In the genomic region with DNA sequence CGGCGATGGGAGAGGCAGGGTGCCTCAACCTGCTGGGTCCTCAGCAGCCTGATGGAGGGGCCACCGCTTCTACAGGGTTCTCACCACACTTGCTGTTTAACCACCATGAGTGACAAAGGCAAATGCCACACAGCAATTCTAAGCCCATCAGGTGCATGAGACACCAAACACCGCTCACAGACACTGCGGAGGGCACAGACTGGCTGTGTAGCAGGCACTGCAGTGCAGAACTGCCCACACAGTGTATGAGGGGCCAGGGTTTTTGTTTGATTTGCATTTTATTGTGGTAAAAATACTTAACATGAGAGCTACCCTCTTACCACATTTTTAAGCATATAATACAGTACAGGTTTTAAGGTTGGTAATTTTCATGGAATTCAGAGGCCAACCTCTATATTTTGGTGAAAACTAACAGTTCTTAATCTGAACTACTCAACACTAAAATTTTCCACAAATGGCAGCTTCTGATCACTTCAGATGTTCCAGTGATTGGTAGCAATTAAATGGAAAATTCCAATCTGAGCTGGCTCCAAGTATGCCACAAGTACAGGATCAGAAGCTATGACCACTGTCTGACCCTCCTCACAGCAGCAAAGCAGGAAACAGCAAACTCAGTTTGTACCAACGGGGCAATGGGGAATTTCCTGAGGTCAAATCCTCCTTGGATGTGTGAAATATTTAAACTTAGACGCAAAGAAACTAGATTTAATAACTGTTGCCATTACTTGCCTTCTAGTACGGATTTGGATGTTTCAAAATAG, we compare ENCODE assay signal across 16 cellular contexts.
A peak's percentile ranks its signal among the peaks of the same experiment; 100 is the strongest.
DNase-seq lines count a peak whose midpoint lies in the region; ATAC-seq, FAIRE-seq and TF ChIP-seq lines count a peak whose summit lies in the region.
"Had no signal": no experiment of that assay in that cellular context is flagged by ENCODE, and none has a peak within 500 bp of the region (broad histone marks: within the 10 kb centered on the region; RNA-seq: fewer than 3 reads in every experiment).

No MANE protein-coding gene starts in this region.

- H3K36me3 Mint-ChIP-seq in activated T-cell treated with anti-CD3 and anti-CD28 coated beads, Interleukin-2, amount 50 U/mL, for 24 hours (ENCODE audit: low read depth), result peaks cover 22% of the 10 kb centered on the region
- H3K36me3 Mint-ChIP-seq in activated T-cell treated with anti-CD3 and anti-CD28 coated beads, Interleukin-2, amount 50 U/mL, for 4 hours (ENCODE audit: insufficient read depth), result no peaks in the 10 kb centered on the region
- H3K36me3 Mint-ChIP-seq in astrocyte (ENCODE audit: low read depth, unreplicated experiment), result peaks cover 2% of the 10 kb centered on the region

- H3K27ac ChIP-seq in astrocyte (ENCODE audit: low read depth, low read length), result no peak overlapping the region
- no peak overlapping the region for H3K27ac ChIP-seq in HepG2 (ENCODE audit: extremely low read length, insufficient read depth, low read length)
- no peak overlapping the region for H3K27ac ChIP-seq in PC-3 (ENCODE audit: low read length)
- no peak overlapping the region for H3K27ac ChIP-seq in aorta (ENCODE audit: low read depth in 1 of 2, low read length in 2 of 2)
- no peak overlapping the region for H3K27ac ChIP-seq in kidney (ENCODE audit: low read depth in 2 of 2, low read length in 2 of 2)

- H3K4me2 ChIP-seq in astrocyte (ENCODE audit: low read length) (no peak overlapping the region), HepG2 (ENCODE audit: low read depth, low read length) (no peak overlapping the region), PC-3 (ENCODE audit: low read length) (no peak overlapping the region)

- intact Hi-C loops in HepG2 (cut with micrococcal nuclease; ENCODE audit: unreplicated experiment) (no loop called here), PC-3 (cut with micrococcal nuclease) (no loop called here), aorta (cut with DNase I) (no loop called here), kidney (cut with DNase I) (no loop called here)

- no peaks in the 10 kb centered on the region for H3K9me2 ChIP-seq in PC-3 (replicated peaks; ENCODE audit: low read length)

- H3K36me3 ChIP-seq in astrocyte (ENCODE audit: insufficient read depth, low read length) (no peaks in the 10 kb centered on the region), HepG2 (replicated peaks in 1 of 2; ENCODE audit: control insufficient read depth in 1 of 2, insufficient read depth in 2 of 2, low read length in 2 of 2) (no peaks in the 10 kb centered on the region), PC-3 (ENCODE audit: low read depth, low read length) (peaks cover 8% of the 10 kb centered on the region; the same call in 1 of the 2 replicates), aorta (ENCODE audit: control insufficient read depth in 1 of 2, insufficient read depth in 2 of 2, low read length in 1 of 2) (no peaks in the 10 kb centered on the region), kidney (ENCODE audit: control insufficient read depth in 1 of 2, insufficient read depth in 2 of 2, low read length in 2 of 2) (no peaks in the 10 kb centered on the region)

- no peak for ATAC-seq in activated T-cell treated with anti-CD3 and anti-CD28 coated beads, Interleukin-2, amount 50 U/mL, for 4 hours
- ATAC-seq in HepG2, result peak; percentile 45
- peak; percentile 45 for ATAC-seq in stimulated activated naive CD8-positive, alpha-beta T cell treated with anti-CD3 and anti-CD28 coated beads, Interleukin-15, amount 100 ng/mL, for 72 hours
- no peak for ATAC-seq in PC-3
- ATAC-seq in aorta (ENCODE audit: low FRiP score), result no peak

- H3F3A ChIP-seq in PC-3 (ENCODE audit: low read length, unreplicated experiment), result no peaks in the 10 kb centered on the region

- FAIRE-seq in astrocyte (lab: Jason Lieb, UNC) (no peak), HepG2 (lab: Jason Lieb, UNC) (no peak), kidney (lab: Jason Lieb, UNC) (no peak)

- no peaks in the 10 kb centered on the region for H3K4me1 ChIP-seq in astrocyte (ENCODE audit: insufficient read depth, low read length)
- H3K4me1 ChIP-seq in HepG2 (ENCODE audit: insufficient read depth, low read length), result no peaks in the 10 kb centered on the region
- H3K4me1 ChIP-seq in PC-3 (ENCODE audit: insufficient read depth, low read length), result no peaks in the 10 kb centered on the region
- peaks cover 0 to 5% of the 10 kb centered on the region in 2 donors for H3K4me1 ChIP-seq in aorta (ENCODE audit: control insufficient read depth in 1 of 2, insufficient read depth in 2 of 2, low read length in 2 of 2)
- H3K4me1 ChIP-seq in kidney (ENCODE audit: control insufficient read depth in 1 of 2, insufficient read depth in 1 of 2, low read depth in 1 of 2, low read length in 2 of 2), result peaks cover 0 to 5% of the 10 kb centered on the region in 2 donors

- H3K9me3 ChIP-seq in astrocyte (ENCODE audit: insufficient read depth, low read depth, low read length), result no peaks in the 10 kb centered on the region
- no peaks in the 10 kb centered on the region for H3K9me3 ChIP-seq in HepG2 (ENCODE audit: low read length)
- no peaks in the 10 kb centered on the region for H3K9me3 ChIP-seq in PC-3 (ENCODE audit: low read length)
- H3K9me3 ChIP-seq in aorta (ENCODE audit: control insufficient read depth, low read length), result no peaks in the 10 kb centered on the region
- H3K9me3 ChIP-seq in kidney (ENCODE audit: control insufficient read depth in 1 of 2, low read length in 2 of 2), result no peaks in the 10 kb centered on the region

- POLR2A ChIA-PET in HepG2 (lab: Yijun Ruan, JAX), result no interaction called here
- POLR2A ChIA-PET in PC-3 (lab: Charles Lee; ENCODE audit: unreplicated experiment), result no interaction called here

- no peaks in the 10 kb centered on the region for H3K27me3 Mint-ChIP-seq in activated T-cell treated with anti-CD3 and anti-CD28 coated beads, Interleukin-2, amount 50 U/mL, for 24 hours
- no peaks in the 10 kb centered on the region for H3K27me3 Mint-ChIP-seq in activated T-cell treated with anti-CD3 and anti-CD28 coated beads, Interleukin-2, amount 50 U/mL, for 4 hours (ENCODE audit: low read depth)
- no peaks in the 10 kb centered on the region for H3K27me3 Mint-ChIP-seq in astrocyte (ENCODE audit: low read depth, unreplicated experiment)
- H3K27me3 Mint-ChIP-seq in stimulated activated naive CD8-positive, alpha-beta T cell treated with anti-CD3 and anti-CD28 coated beads, Interleukin-15, amount 100 ng/mL, for 72 hours, result no peaks in the 10 kb centered on the region

- H3K27me3 ChIP-seq in astrocyte (ENCODE audit: insufficient read depth, low read length) (no peaks in the 10 kb centered on the region), HepG2 (ENCODE audit: control insufficient read depth in 1 of 2, insufficient read depth in 2 of 2, low read length in 2 of 2) (no peaks in the 10 kb centered on the region), PC-3 (ENCODE audit: low read length) (no peaks in the 10 kb centered on the region), aorta (ENCODE audit: control insufficient read depth in 1 of 2, insufficient read depth in 2 of 2, low read length in 1 of 2) (no peaks in the 10 kb centered on the region)

- WGBS in HepG2 (ENCODE audit: low lambda C conversion rate), result 88% methylated on average over 8 of the region's 8 CpGs
- 82% methylated on average over 8 of the region's 8 CpGs for WGBS in aorta, 2 donors

- peaks cover 13% of the 10 kb centered on the region for H3K4me1 Mint-ChIP-seq in activated T-cell treated with anti-CD3 and anti-CD28 coated beads, Interleukin-2, amount 50 U/mL, for 24 hours (ENCODE audit: low read depth)
- no peaks in the 10 kb centered on the region for H3K4me1 Mint-ChIP-seq in activated T-cell treated with anti-CD3 and anti-CD28 coated beads, Interleukin-2, amount 50 U/mL, for 4 hours (ENCODE audit: low read depth)
- peaks cover 9% of the 10 kb centered on the region for H3K4me1 Mint-ChIP-seq in astrocyte (ENCODE audit: low read depth, unreplicated experiment)
- H3K4me1 Mint-ChIP-seq in stimulated activated naive CD8-positive, alpha-beta T cell treated with anti-CD3 and anti-CD28 coated beads, Interleukin-15, amount 100 ng/mL, for 72 hours, result peaks cover 13% of the 10 kb centered on the region
- H3K4me1 Mint-ChIP-seq: IgD-negative memory B cell had no signal

- H3K4me3 Mint-ChIP-seq in activated T-cell treated with anti-CD3 and anti-CD28 coated beads, Interleukin-2, amount 50 U/mL, for 24 hours, result no peak overlapping the region
- H3K4me3 Mint-ChIP-seq in activated T-cell treated with anti-CD3 and anti-CD28 coated beads, Interleukin-2, amount 50 U/mL, for 4 hours, result no peak overlapping the region
- H3K4me3 Mint-ChIP-seq in astrocyte (ENCODE audit: unreplicated experiment), result peak overlapping the region; percentile 65
- H3K4me3 Mint-ChIP-seq in stimulated activated naive CD8-positive, alpha-beta T cell treated with anti-CD3 and anti-CD28 coated beads, Interleukin-15, amount 100 ng/mL, for 72 hours, result no peak overlapping the region
- H3K4me3 Mint-ChIP-seq: IgD-negative memory B cell had no signal

- TF ChIP-seq EP300 in HepG2 (IDR thresholded peaks at IDR 0.05; ENCODE audit: low read depth in 2 of 2, low read length in 2 of 2) (no peak), HepG2 (CRISPR knock-in tag; IDR thresholded peaks at IDR 0.05; ENCODE audit: borderline replicate concordance) (no peak)

- DNase-seq in activated T-cell treated with anti-CD3 and anti-CD28 coated beads, Interleukin-2, amount 50 U/mL, for 24 hours, result no peak
- no peak for DNase-seq in activated T-cell treated with anti-CD3 and anti-CD28 coated beads, Interleukin-2, amount 50 U/mL, for 4 hours
- DNase-seq in astrocyte (ENCODE audit: low read depth), result no peak
- no peak for DNase-seq in HepG2 (ENCODE audit: low spot score)
- DNase-seq in stimulated activated naive CD8-positive, alpha-beta T cell treated with anti-CD3 and anti-CD28 coated beads, Interleukin-15, amount 100 ng/mL, for 72 hours, result no peak
- no peak for DNase-seq in PC-3
- no peak for DNase-seq in aorta
- DNase-seq in kidney, result no peak
- DNase-seq: C1 segment of cervical spinal cord, EL, H7, NCI-H146, NCI-H2081 treated with DMSO at 0.1 percent for 48 hours, NCI-H526, OCI-M1 had no signal

- H3K79me2 ChIP-seq in astrocyte (ENCODE audit: insufficient read depth, low read length), result no peaks in the 10 kb centered on the region
- H3K79me2 ChIP-seq in HepG2 (ENCODE audit: insufficient read depth, low read length), result no peaks in the 10 kb centered on the region
- no peaks in the 10 kb centered on the region for H3K79me2 ChIP-seq in PC-3 (ENCODE audit: low read length)

- in situ Hi-C loops in HepG2 (cut with HindIII; ENCODE audit: extremely low pct_ligation_motif_present, low pct_unique_long_range_greater_than_20kb), result loop anchor here (25.0 kb wide), 1 partner anchor 104 kb away; no protein-coding TSS in a partner anchor

- H4K20me1 ChIP-seq in astrocyte (ENCODE audit: insufficient read depth, low read length) (no peaks in the 10 kb centered on the region), HepG2 (ENCODE audit: insufficient read depth, low read length) (no peaks in the 10 kb centered on the region), PC-3 (ENCODE audit: low read length) (no peaks in the 10 kb centered on the region)

- peak overlapping the region; percentile 0 for H3K27ac Mint-ChIP-seq in activated T-cell treated with anti-CD3 and anti-CD28 coated beads, Interleukin-2, amount 50 U/mL, for 24 hours
- no peak overlapping the region for H3K27ac Mint-ChIP-seq in astrocyte (ENCODE audit: unreplicated experiment)
- H3K27ac Mint-ChIP-seq in stimulated activated naive CD8-positive, alpha-beta T cell treated with anti-CD3 and anti-CD28 coated beads, Interleukin-15, amount 100 ng/mL, for 72 hours, result peak overlapping the region in 1 of 2 donors; percentile 34

- no peak for TF ChIP-seq POLR2A in HepG2 (IDR thresholded peaks at IDR 0.05; ENCODE audit: insufficient read depth in 1 of 2, low read depth in 2 of 2, low read length in 2 of 2)

- H3K4me3 ChIP-seq in astrocyte (ENCODE audit: insufficient read depth, low read depth, low read length), result no peak overlapping the region
- no peak overlapping the region for H3K4me3 ChIP-seq in HepG2 (replicated peaks in 1 of 3; ENCODE audit: insufficient read depth in 1 of 3, low read depth in 2 of 3, low read length in 3 of 3)
- no peak overlapping the region for H3K4me3 ChIP-seq in PC-3 (ENCODE audit: low read length)
- H3K4me3 ChIP-seq in aorta (ENCODE audit: low read length in 2 of 2), result no peak overlapping the region
- no peak overlapping the region for H3K4me3 ChIP-seq in kidney (ENCODE audit: low read length in 2 of 2)

- no peak for TF ChIP-seq RAD21 in HepG2 (CRISPR knock-in tag; IDR thresholded peaks at IDR 0.05)

- no TSS peak for BruUV-seq in HepG2 (replicated peaks; lab: Mats Ljungman, UMichigan)
- BruUV-seq in PC-3 (replicated peaks; lab: Mats Ljungman, UMichigan), result no TSS peak

- no peak for TF ChIP-seq CTCF in astrocyte (IDR thresholded peaks at IDR 0.05; ENCODE audit: insufficient read depth, low read depth, low read length)
- TF ChIP-seq CTCF in HepG2 (CRISPR knock-in tag; IDR thresholded peaks at IDR 0.05), result no peak
- no peak for TF ChIP-seq CTCF in PC-3 (conservative IDR thresholded peaks at IDR 0.05; ENCODE audit: low read depth, low read length)
- TF ChIP-seq CTCF in kidney (IDR thresholded peaks at IDR 0.05; ENCODE audit: borderline replicate concordance, extremely low read depth, insufficient read depth), result no peak

- H2AFZ ChIP-seq in astrocyte (ENCODE audit: low read depth, low read length), result no peak overlapping the region
- H2AFZ ChIP-seq in HepG2 (ENCODE audit: low read length), result no peak overlapping the region
- H2AFZ ChIP-seq in PC-3 (ENCODE audit: low read length), result no peak overlapping the region

- CTCF ChIA-PET in HepG2 (lab: Yijun Ruan, JAX; ENCODE audit: low intra/inter-chr PET ratio, low total read pairs), result no interaction called here
- CTCF ChIA-PET in PC-3 (lab: Charles Lee), result no interaction called here

- no peak overlapping the region for H3K9ac ChIP-seq in astrocyte (ENCODE audit: low read length)
- no peak overlapping the region for H3K9ac ChIP-seq in HepG2 (ENCODE audit: insufficient read depth, low read depth, low read length)
- no peak overlapping the region for H3K9ac ChIP-seq in PC-3 (ENCODE audit: low read length)
- no peak overlapping the region for H3K9ac ChIP-seq in kidney (ENCODE audit: low read length in 2 of 2)

- H3K9me3 Mint-ChIP-seq in activated T-cell treated with anti-CD3 and anti-CD28 coated beads, Interleukin-2, amount 50 U/mL, for 24 hours, result no peaks in the 10 kb centered on the region
- no peaks in the 10 kb centered on the region for H3K9me3 Mint-ChIP-seq in activated T-cell treated with anti-CD3 and anti-CD28 coated beads, Interleukin-2, amount 50 U/mL, for 4 hours
- no peaks in the 10 kb centered on the region for H3K9me3 Mint-ChIP-seq in astrocyte (ENCODE audit: unreplicated experiment)
- no peaks in the 10 kb centered on the region for H3K9me3 Mint-ChIP-seq in stimulated activated naive CD8-positive, alpha-beta T cell treated with anti-CD3 and anti-CD28 coated beads, Interleukin-15, amount 100 ng/mL, for 72 hours
- H3K9me3 Mint-ChIP-seq: IgD-negative memory B cell had no signal

Comparison
In these comparisons a context has a peak if more than half of its experiments do, and no peak if none do; other contexts are left out.
1. ATAC-seq: peak in HepG2 (single experiment) and stimulated activated naive CD8-positive, alpha-beta T cell treated with anti-CD3 and anti-CD28 coated beads, Interleukin-15, amount 100 ng/mL, for 72 hours (single experiment); none in activated T-cell treated with anti-CD3 and anti-CD28 coated beads, Interleukin-2, amount 50 U/mL, for 4 hours (0 of 2), PC-3 (single experiment) and aorta (single experiment).